10 cellular contexts compared by ENCODE assay signal in the genomic region with DNA sequence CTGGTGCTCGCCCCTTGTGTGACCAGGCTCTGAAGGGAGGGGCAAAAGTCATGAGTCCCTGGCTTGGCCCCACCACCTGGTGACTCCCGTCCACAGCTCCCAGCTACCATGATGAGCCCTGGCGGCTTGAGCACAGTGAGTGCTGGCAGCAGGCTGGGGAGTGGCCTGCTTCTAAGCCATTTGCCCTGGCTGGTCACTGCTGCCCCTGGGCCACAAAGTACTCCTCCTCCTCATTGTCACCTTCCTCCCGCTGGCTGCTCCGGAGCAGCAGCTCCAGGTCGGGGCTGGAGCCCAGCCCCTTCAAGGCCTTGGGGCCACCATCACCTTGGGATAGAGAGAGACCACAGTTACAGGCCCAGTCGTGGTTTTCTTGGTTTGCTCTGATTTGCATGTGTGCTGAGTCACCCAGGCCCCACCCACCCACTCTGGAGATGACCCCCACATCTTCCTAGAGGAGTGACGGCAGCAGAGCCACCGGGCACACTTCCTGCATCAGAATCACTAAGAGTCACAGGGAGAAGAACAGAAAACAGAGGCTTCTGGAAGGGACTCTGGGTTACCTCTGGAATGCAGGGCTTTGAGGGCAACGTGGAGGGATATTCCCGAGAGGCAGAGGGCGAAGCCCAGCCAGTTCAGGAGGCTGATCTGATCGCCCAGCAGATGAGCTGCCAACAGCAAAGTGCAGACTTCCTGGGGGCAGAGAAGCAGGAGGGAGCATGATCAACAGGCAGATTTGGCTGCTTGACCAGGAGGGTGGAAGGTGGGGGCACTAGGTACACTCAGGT.
DNase-seq lines count a peak whose midpoint lies in the region; ATAC-seq, FAIRE-seq and TF ChIP-seq lines count a peak whose summit lies in the region.
"Had no signal": no experiment of that assay in that cellular context is flagged by ENCODE, and none has a peak within 500 bp of the region (broad histone marks: within the 10 kb centered on the region; RNA-seq: fewer than 3 reads in every experiment).

No MANE protein-coding gene starts in this region.

- no peak for FAIRE-seq in RCC 7860 (lab: Jason Lieb, UNC)
- FAIRE-seq: colon, G401.6 had no signal

- ATAC-seq in HG02642 (IDR thresholded peaks at IDR 0.05; ENCODE audit: poor library complexity, unreplicated experiment) (peak; percentile 55), GM19467 (IDR thresholded peaks at IDR 0.05; ENCODE audit: unreplicated experiment) (no peak)

- no peak for TF ChIP-seq CTCF in epithelial cell of esophagus (IDR thresholded peaks at IDR 0.05; ENCODE audit: insufficient read depth, low read depth, low read length, missing control alignments)

- H3K4me3 ChIP-seq in epithelial cell of esophagus (ENCODE audit: low read length): no peak overlapping the region

- DNase-seq in SIG-M5 treated with dmso at 0.1 percent for 504 hours (lab: John Stamatoyannopoulos, UW; ENCODE audit: unreplicated experiment) (peak; percentile 51), SIG-M5 (lab: John Stamatoyannopoulos, UW) (no peak), RCC 7860 (ENCODE audit: low spot score) (peak; percentile 90), epithelial cell of esophagus (ENCODE audit: low read depth) (peak; percentile 44), smooth muscle cell of the brain vasculature (ENCODE audit: low read depth, low spot score) (peak; percentile 71)
- no peak for DNase-seq in central memory CD4-positive, alpha-beta T cell

Comparison
In these comparisons a context has a peak if more than half of its experiments do, and no peak if none do; other contexts are left out.
1. DNase-seq: peak in SIG-M5 treated with dmso at 0.1 percent for 504 hours (single experiment), RCC 7860 (single experiment), epithelial cell of esophagus (single experiment) and smooth muscle cell of the brain vasculature (single experiment); none in SIG-M5 (single experiment) and central memory CD4-positive, alpha-beta T cell (single experiment).